8 cellular contexts compared by ENCODE assay signal in the genomic region with DNA sequence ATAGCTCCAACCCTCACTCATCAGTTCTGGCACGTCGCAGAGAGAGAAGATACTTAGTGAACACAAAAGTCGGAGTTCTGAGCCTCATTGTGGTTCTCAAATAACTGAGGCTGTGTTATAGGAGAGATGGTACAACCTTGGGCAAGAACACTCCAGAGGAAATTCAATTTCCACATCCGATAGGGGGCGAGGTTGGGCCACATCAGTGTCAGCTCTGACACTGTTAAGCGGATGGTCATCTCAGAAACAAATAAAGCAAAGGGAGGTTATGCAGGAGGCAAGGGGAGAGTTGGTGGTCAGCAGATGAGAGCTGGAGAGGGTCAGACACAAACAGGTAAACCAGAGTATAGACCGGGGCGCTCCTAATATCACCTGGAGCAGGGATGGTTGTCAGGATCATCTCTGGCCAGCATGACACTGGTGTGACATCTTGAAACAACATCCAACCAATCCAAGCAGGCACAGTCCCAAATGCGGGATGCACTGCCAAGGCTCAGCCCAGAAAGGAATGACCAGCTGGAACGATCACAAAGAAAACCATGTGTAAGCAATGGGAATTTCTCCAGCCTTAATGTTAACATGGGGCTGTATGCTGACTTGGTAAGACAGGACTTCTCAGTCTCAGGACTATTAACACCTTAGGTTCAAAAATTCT.
DNase-seq lines count a peak whose midpoint lies in the region; ATAC-seq and TF ChIP-seq lines count a peak whose summit lies in the region.

No MANE protein-coding gene starts in this region.

- H3K27ac ChIP-seq in mammary epithelial cell (ENCODE audit: insufficient read depth, low read depth, low read length): no peak overlapping the region

- H3K27me3 Mint-ChIP-seq in mesothelial cell of epicardium (ENCODE audit: low read depth): no peaks in the 10 kb centered on the region

- dilution Hi-C loops in mammary epithelial cell (cut with HindIII; ENCODE audit: low sequenced_read_pairs): no loop called here

- intact Hi-C loops in mammary epithelial cell (cut with micrococcal nuclease): loop anchor here (5.0 to 10.0 kb wide), 3 partner anchors 154 to 1401 kb away; no protein-coding TSS in a partner anchor

- TF ChIP-seq CTCF in LNCAP (IDR thresholded peaks at IDR 0.05) (peak; percentile 55), mammary epithelial cell (conservative IDR thresholded peaks at IDR 0.05 in 1 of 2, IDR thresholded peaks at IDR 0.05 in 1 of 2; ENCODE audit: extremely low read depth in 1 of 2, insufficient read depth in 1 of 2, low read depth in 1 of 2, low read length in 2 of 2) (peak; percentile 23 to 54), mesothelial cell of epicardium (IDR thresholded peaks at IDR 0.05; ENCODE audit: unreplicated experiment) (peak; percentile 33), GM20000 (IDR thresholded peaks at IDR 0.05; ENCODE audit: extremely low read depth, missing control alignments) (no peak)

- no peak overlapping the region for H3K4me3 ChIP-seq in mammary epithelial cell (replicated peaks in 1 of 3; ENCODE audit: insufficient read depth in 1 of 3, low read depth in 2 of 3, low read length in 3 of 3)

- no peaks in the 10 kb centered on the region for H3K9me3 ChIP-seq in mammary epithelial cell (replicated peaks; ENCODE audit: insufficient read depth, low read length)

- no peak overlapping the region for H3K9ac ChIP-seq in mammary epithelial cell (ENCODE audit: insufficient read depth, low read length)

- H3K9me3 Mint-ChIP-seq in mesothelial cell of epicardium: no peaks in the 10 kb centered on the region

- no peak overlapping the region for H3K4me3 Mint-ChIP-seq in mesothelial cell of epicardium

- 36% methylated on average over 9 of the region's 10 CpGs for WGBS in mammary epithelial cell (ENCODE audit: low coverage, missing lambda C conversion rate)

- H4K20me1 ChIP-seq in mammary epithelial cell (ENCODE audit: insufficient read depth, low read length): no peaks in the 10 kb centered on the region

- peak; percentile 11 for DNase-seq in DMS114 treated with DMSO at 0.1 percent for 48 hours (lab: John Stamatoyannopoulos, UW; ENCODE audit: unreplicated experiment)
- peak; percentile 27 for DNase-seq in mammary epithelial cell
- DNase-seq in mesothelial cell of epicardium (ENCODE audit: low spot score in 2 of 2, unreplicated experiment in 2 of 2): no peak
- DNase-seq in 8988T: no peak
- DNase-seq in GM20000 (ENCODE audit: low spot score): no peak

- no peaks in the 10 kb centered on the region for H3K36me3 Mint-ChIP-seq in mesothelial cell of epicardium

- no peaks in the 10 kb centered on the region for H3K27me3 ChIP-seq in mammary epithelial cell (ENCODE audit: insufficient read depth, low read length)

- CTCF ChIA-PET in mammary epithelial cell (lab: Charles Lee; ENCODE audit: low non-redundant PET): no interaction called here

- H2AFZ ChIP-seq in mammary epithelial cell (ENCODE audit: low read depth, low read length): no peak overlapping the region

- H3K4me1 ChIP-seq in mammary epithelial cell (ENCODE audit: insufficient read depth, low read length): no peaks in the 10 kb centered on the region

- no peak overlapping the region for H3K4me2 ChIP-seq in mammary epithelial cell (ENCODE audit: insufficient read depth, low read depth, low read length)

- BruUV-seq in mammary epithelial cell (replicated peaks; lab: Mats Ljungman, UMichigan): no TSS peak

- no peak overlapping the region for H3K27ac Mint-ChIP-seq in mesothelial cell of epicardium

- in situ Hi-C loops in mammary epithelial cell (cut with MboI; ENCODE audit: low sequenced_read_pairs in 2 of 2): loop anchor here in 1 of 2 donors (25.0 kb wide), 1 partner anchor 234 kb away; no protein-coding TSS in a partner anchor

- H3K79me2 ChIP-seq in mammary epithelial cell (ENCODE audit: insufficient read depth, low read length): no peaks in the 10 kb centered on the region

- ATAC-seq in GM18867 (IDR thresholded peaks at IDR 0.05; ENCODE audit: unreplicated experiment) (no peak), GM21360 (IDR thresholded peaks at IDR 0.05; ENCODE audit: unreplicated experiment) (no peak)

- peaks cover 34% of the 10 kb centered on the region for H3K4me1 Mint-ChIP-seq in mesothelial cell of epicardium

- H3K36me3 ChIP-seq in mammary epithelial cell (ENCODE audit: insufficient read depth, low read length): no peaks in the 10 kb centered on the region

Comparison
In these comparisons a context has a peak if more than half of its experiments do, and no peak if none do; other contexts are left out.
1. DNase-seq: peak in DMS114 treated with DMSO at 0.1 percent for 48 hours (single experiment) and mammary epithelial cell (single experiment); none in mesothelial cell of epicardium (0 of 2), 8988T (single experiment) and GM20000 (single experiment).